Comparison of ENCODE assay signal across 8 cellular contexts in the genomic region with DNA sequence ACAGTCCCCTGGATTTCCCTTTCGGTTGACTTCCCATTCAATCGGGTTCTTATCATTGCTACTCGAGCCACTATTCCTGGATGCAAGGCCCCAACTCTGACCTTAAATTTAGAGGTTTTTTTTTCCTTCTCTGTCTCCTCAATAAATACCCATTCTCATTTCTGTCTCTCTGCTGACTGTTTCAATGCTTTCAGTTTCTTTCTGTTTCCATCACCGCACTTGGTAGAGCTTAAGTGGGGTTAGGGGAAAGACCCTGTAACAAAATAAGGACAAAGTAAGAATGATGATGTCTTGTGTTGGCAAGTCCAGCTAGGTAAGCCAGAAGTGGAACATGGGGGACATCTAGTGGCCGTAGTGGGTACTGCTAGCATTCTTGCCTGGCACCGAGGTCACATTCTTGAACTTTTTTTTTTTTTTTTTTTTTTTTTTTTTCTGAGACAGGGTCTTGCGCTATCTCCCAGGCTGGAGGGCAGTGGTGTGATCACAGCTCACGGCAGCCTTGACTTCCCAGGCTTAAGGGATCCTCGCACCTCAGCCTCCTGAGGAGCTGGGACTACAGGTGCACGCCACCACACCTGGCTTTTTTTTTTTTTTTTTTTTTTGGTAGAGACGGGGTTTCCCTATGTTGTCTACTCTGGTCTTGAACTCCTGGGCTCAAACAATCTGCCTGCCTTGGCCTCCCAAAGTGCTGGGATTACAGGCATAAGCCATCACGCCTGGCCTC. TPM values are rescaled to one million over a fixed set of nuclear protein-coding genes. Genes with fewer than 3 reads are reported as not detected.
DNase-seq lines count a peak whose midpoint lies in the region; ATAC-seq and TF ChIP-seq lines count a peak whose summit lies in the region.

No MANE protein-coding gene starts in this region.

- 26 to 40% methylated on average over 12 of the region's 12 CpGs for WGBS in lung, 2 donors

- H3K4me1 Mint-ChIP-seq in activated CD4-positive, alpha-beta T cell treated with anti-CD3 and anti-CD28 coated beads, Interleukin-2, amount 10 ng/mL, durations not matched to agents 7 days and 5 days: peaks cover 4% of the 10 kb centered on the region

- no peak overlapping the region for H3K4me3 Mint-ChIP-seq in activated CD4-positive, alpha-beta T cell treated with anti-CD3 and anti-CD28 coated beads, Interleukin-2, amount 10 ng/mL, durations not matched to agents 7 days and 5 days

- peak; percentile 88 for DNase-seq in AG10803 (ENCODE audit: low read depth)
- peak; percentile 65 to 84 for DNase-seq in NCI-H526 (lab: John Stamatoyannopoulos, UW)
- DNase-seq in activated CD4-positive, alpha-beta T cell treated with anti-CD3 and anti-CD28 coated beads, Interleukin-2, amount 10 ng/mL, durations not matched to agents 7 days and 5 days: peak; percentile 88
- peak; percentile 55 to 91 (median 72) for DNase-seq in dorsolateral prefrontal cortex
- peak; percentile 83 for DNase-seq in lung (ENCODE audit: low spot score)
- DNase-seq in stimulated activated CD8-positive, alpha-beta memory T cell treated with anti-CD3 and anti-CD28 coated beads, Interleukin-12 subunit alpha, Interleukin-12 subunit beta, amount 100 ng/mL, for 1 hour (ENCODE audit: low read depth): peak; percentile 76

- intact Hi-C loops in dorsolateral prefrontal cortex (cut with DNase I): loop anchor here (2.0 to 10.0 kb wide), 5 partner anchors 180 to 666 kb away; no protein-coding TSS in a partner anchor

- TF ChIP-seq CTCF in AG10803 (conservative IDR thresholded peaks at IDR 0.05; ENCODE audit: low read length): peak; percentile 96
- TF ChIP-seq CTCF in dorsolateral prefrontal cortex (IDR thresholded peaks at IDR 0.05 in 54 of 56, conservative IDR thresholded peaks at IDR 0.05 in 2 of 56; ENCODE audit: low read depth in 1 of 56, partially characterized antibody in 56 of 56): peak; percentile 76 to 94 (median 90)
- TF ChIP-seq CTCF in lung (IDR thresholded peaks at IDR 0.05; ENCODE audit: control extremely low read depth, extremely low read depth): peak; percentile 98

- no peaks in the 10 kb centered on the region for H3K27me3 Mint-ChIP-seq in activated CD4-positive, alpha-beta T cell treated with anti-CD3 and anti-CD28 coated beads, Interleukin-2, amount 10 ng/mL, durations not matched to agents 7 days and 5 days

- CTCF ChIA-PET in activated CD4-positive, alpha-beta T cell treated with anti-CD3 and anti-CD28 coated beads, Interleukin-2, amount 10 ng/mL, durations not matched to agents 7 days and 5 days (lab: Charles Lee): interaction anchor here (0.6 to 2.0 kb wide), 19 partner anchors 9 to 1691 kb away, joined by 3 to 10 read pairs (median 4); no protein-coding TSS in a partner anchor

- no peak overlapping the region for H3K27ac Mint-ChIP-seq in activated CD4-positive, alpha-beta T cell treated with anti-CD3 and anti-CD28 coated beads, Interleukin-2, amount 10 ng/mL, durations not matched to agents 7 days and 5 days

- H3K4me3 ChIP-seq in AG10803 (ENCODE audit: low read length): no peak overlapping the region
- no peak overlapping the region for H3K4me3 ChIP-seq in dorsolateral prefrontal cortex
- no peak overlapping the region for H3K4me3 ChIP-seq in lung

- H3K27me3 ChIP-seq in dorsolateral prefrontal cortex (no peaks in the 10 kb centered on the region), lung (ENCODE audit: control insufficient read depth, insufficient read depth) (no peaks in the 10 kb centered on the region)

- H3K9me3 Mint-ChIP-seq in activated CD4-positive, alpha-beta T cell treated with anti-CD3 and anti-CD28 coated beads, Interleukin-2, amount 10 ng/mL, durations not matched to agents 7 days and 5 days: no peaks in the 10 kb centered on the region

- H3K9me3 ChIP-seq in lung (ENCODE audit: control insufficient read depth in 2 of 2, insufficient read depth in 1 of 2, low read length in 1 of 2): no peaks in the 10 kb centered on the region

- peaks cover 0 to 7% of the 10 kb centered on the region in 2 donors for H3K4me1 ChIP-seq in lung (ENCODE audit: control insufficient read depth in 2 of 2, insufficient read depth in 2 of 2, low read length in 2 of 2)

- H3K36me3 Mint-ChIP-seq in activated CD4-positive, alpha-beta T cell treated with anti-CD3 and anti-CD28 coated beads, Interleukin-2, amount 10 ng/mL, durations not matched to agents 7 days and 5 days (ENCODE audit: low read depth): no peaks in the 10 kb centered on the region

- H3K36me3 ChIP-seq in lung (ENCODE audit: control insufficient read depth in 2 of 2, insufficient read depth in 2 of 2, low read length in 2 of 2): no peaks in the 10 kb centered on the region

- H3K27ac ChIP-seq in dorsolateral prefrontal cortex: no peak overlapping the region
- peak overlapping the region in 1 of 2 donors; percentile 10 for H3K27ac ChIP-seq in lung (ENCODE audit: low read depth in 1 of 2, low read length in 1 of 2)

- ATAC-seq in GM18909 (IDR thresholded peaks at IDR 0.05; ENCODE audit: poor library complexity, unreplicated experiment) (peak; percentile 74), HG03457 (IDR thresholded peaks at IDR 0.05; ENCODE audit: unreplicated experiment) (peak; percentile 59), lung (ENCODE audit: insufficient read depth, low FRiP score) (peak; percentile 64)

- POLR2A ChIA-PET in activated CD4-positive, alpha-beta T cell treated with anti-CD3 and anti-CD28 coated beads, Interleukin-2, amount 10 ng/mL, durations not matched to agents 7 days and 5 days (lab: Charles Lee): no interaction called here

RNA-seq across cellular contexts. Expression of a gene that starts 40.3 kb away (rescaled TPM):
- 10 to 100 TPM; 19.4 to 20.2 TPM for total RNA-seq in activated CD4-positive, alpha-beta T cell treated with anti-CD3 and anti-CD28 coated beads, Interleukin-2, amount 10 ng/mL, durations not matched to agents 7 days and 5 days
- total RNA-seq in dorsolateral prefrontal cortex (10 to 100 TPM; 10.8 to 23.0 (median 15.9) TPM), lung (10 to 100 TPM; 11.8 to 13.2 TPM)
- polyA plus RNA-seq in lung: 10 to 100 TPM in 1 of 2 donors, 1 to 10 TPM in 1; 10.0 to 11.6 TPM

RNA-seq across cellular contexts. Expression of a gene that starts 58.1 kb away (rescaled TPM):
- total RNA-seq in activated CD4-positive, alpha-beta T cell treated with anti-CD3 and anti-CD28 coated beads, Interleukin-2, amount 10 ng/mL, durations not matched to agents 7 days and 5 days: 10 to 100 TPM; 34.9 to 40.3 TPM
- total RNA-seq in dorsolateral prefrontal cortex (100 to 1,000 TPM in 14 of 120 experiments, 10 to 100 TPM in 106; 66.1 to 118 (median 87.6) TPM), lung (100 to 1,000 TPM in 1 of 2 donors, 10 to 100 TPM in 1; 63.0 to 102 TPM)
- 10 to 100 TPM; 23.0 to 36.4 TPM for polyA plus RNA-seq in lung

RNA-seq across cellular contexts. Expression of a gene that starts 59.5 kb away (rescaled TPM):
- 10 to 100 TPM; 14.6 to 16.7 TPM for total RNA-seq in activated CD4-positive, alpha-beta T cell treated with anti-CD3 and anti-CD28 coated beads, Interleukin-2, amount 10 ng/mL, durations not matched to agents 7 days and 5 days
- total RNA-seq in dorsolateral prefrontal cortex (10 to 100 TPM; 32.2 to 63.0 (median 45.7) TPM), lung (10 to 100 TPM; 37.4 to 56.9 TPM)
- 10 to 100 TPM; 10.4 to 12.8 TPM for polyA plus RNA-seq in lung
